Comparison of ENCODE assay signal across 11 cellular contexts in the genomic region with DNA sequence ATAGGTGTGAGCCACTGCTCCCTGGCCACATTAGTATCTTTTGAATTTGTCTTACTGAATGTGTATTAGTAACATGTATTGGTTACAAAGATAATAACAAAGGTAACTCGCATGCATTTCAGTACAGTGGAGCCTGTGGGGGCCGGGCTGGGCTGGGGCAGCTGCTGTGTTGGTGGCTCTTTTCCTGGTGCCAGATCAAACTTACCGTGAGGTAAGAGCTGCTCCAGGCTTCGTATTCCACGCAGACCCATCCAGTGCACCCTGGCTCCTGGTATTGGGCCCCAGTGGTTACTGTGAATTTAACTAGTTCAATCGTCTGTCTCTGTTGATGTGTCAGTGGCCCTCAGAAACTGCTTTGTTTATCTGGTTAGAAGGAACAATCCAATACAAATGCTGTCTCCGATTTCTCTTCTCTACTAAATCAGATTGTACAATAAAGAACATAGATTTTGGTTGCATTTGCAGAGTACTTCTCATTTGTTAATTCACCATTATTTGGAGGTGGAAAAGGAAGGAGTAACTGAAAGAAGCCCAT. TPM values are rescaled to one million over a fixed set of nuclear protein-coding genes. Genes with fewer than 3 reads are reported as not detected.
DNase-seq lines count a peak whose midpoint lies in the region; ATAC-seq and TF ChIP-seq lines count a peak whose summit lies in the region.
"Had no signal": no experiment of that assay in that cellular context is flagged by ENCODE, and none has a peak within 500 bp of the region (broad histone marks: within the 10 kb centered on the region; RNA-seq: fewer than 3 reads in every experiment).

No MANE protein-coding gene starts in this region.

- H3K27me3 ChIP-seq in CD4-positive, CD25-positive, alpha-beta regulatory T cell (ENCODE audit: control insufficient read depth, insufficient read depth, low read length), result no peaks in the 10 kb centered on the region

- H3K4me1 ChIP-seq in CD4-positive, CD25-positive, alpha-beta regulatory T cell (ENCODE audit: control insufficient read depth, insufficient read depth, low read length, poor library complexity, severe bottlenecking), result peaks cover 77% of the 10 kb centered on the region

- no peak overlapping the region for H3K27ac ChIP-seq in CD4-positive, CD25-positive, alpha-beta regulatory T cell (ENCODE audit: insufficient read depth, low read length, poor library complexity, severe bottlenecking)

- H3K36me3 ChIP-seq in CD4-positive, CD25-positive, alpha-beta regulatory T cell (ENCODE audit: control insufficient read depth, insufficient read depth, low read length), result no peaks in the 10 kb centered on the region

- H3K4me3 Mint-ChIP-seq in CD4-positive, CD25-positive, alpha-beta regulatory T cell, result peak overlapping the region; percentile 70 to 86 (median 79)
- no peak overlapping the region for H3K4me3 Mint-ChIP-seq in chondrocyte (ENCODE audit: unreplicated experiment)
- no peak overlapping the region for H3K4me3 Mint-ChIP-seq in nephron progenitor cell

- H3K9me3 Mint-ChIP-seq in CD4-positive, CD25-positive, alpha-beta regulatory T cell, result no peaks in the 10 kb centered on the region
- H3K9me3 Mint-ChIP-seq in chondrocyte (ENCODE audit: low read depth) (no peaks in the 10 kb centered on the region), nephron progenitor cell (peaks cover 40% of the 10 kb centered on the region)

- no peak for TF ChIP-seq CTCF in chondrocyte (IDR thresholded peaks at IDR 0.05)
- TF ChIP-seq CTCF in nephron progenitor cell (IDR thresholded peaks at IDR 0.05), result no peak

- H3K36me3 Mint-ChIP-seq in CD4-positive, CD25-positive, alpha-beta regulatory T cell, result peaks cover 11% of the 10 kb centered on the region
- H3K36me3 Mint-ChIP-seq in chondrocyte (ENCODE audit: low read depth) (no peaks in the 10 kb centered on the region), nephron progenitor cell (ENCODE audit: low read depth) (peaks cover 54% of the 10 kb centered on the region)

- peak overlapping the region; percentile 63 for H3K4me3 ChIP-seq in CD4-positive, CD25-positive, alpha-beta regulatory T cell (ENCODE audit: low read depth, low read length)
- H3K4me3 ChIP-seq in Jurkat, Clone E6-1 (ENCODE audit: low read length), result peak overlapping the region; percentile 18
- H3K4me3 ChIP-seq: HAP-1 had no signal

- H3K27me3 Mint-ChIP-seq in CD4-positive, CD25-positive, alpha-beta regulatory T cell, result no peaks in the 10 kb centered on the region
- no peaks in the 10 kb centered on the region for H3K27me3 Mint-ChIP-seq in chondrocyte (ENCODE audit: low read depth)
- H3K27me3 Mint-ChIP-seq in nephron progenitor cell (ENCODE audit: low read depth, poor library complexity), result peaks cover 7% of the 10 kb centered on the region

- H3K27ac Mint-ChIP-seq in CD4-positive, CD25-positive, alpha-beta regulatory T cell, result peak overlapping the region; percentile 62 to 95 (median 75)
- H3K27ac Mint-ChIP-seq in chondrocyte (ENCODE audit: unreplicated experiment), result peak overlapping the region; percentile 57
- peak overlapping the region; percentile 93 for H3K27ac Mint-ChIP-seq in nephron progenitor cell

- no peaks in the 10 kb centered on the region for H3K9me3 ChIP-seq in CD4-positive, CD25-positive, alpha-beta regulatory T cell (ENCODE audit: control insufficient read depth in 2 of 2, low read length in 2 of 2)

- peaks cover 45 to 99% (median 84%) of the 10 kb centered on the region in 4 donors for H3K4me1 Mint-ChIP-seq in CD4-positive, CD25-positive, alpha-beta regulatory T cell
- H3K4me1 Mint-ChIP-seq in chondrocyte (ENCODE audit: low read depth) (peaks cover 82% of the 10 kb centered on the region), nephron progenitor cell (peaks cover 50% of the 10 kb centered on the region)

- no peak for ATAC-seq in CD4-positive, CD25-positive, alpha-beta regulatory T cell (ENCODE audit: low read depth in 2 of 2)
- ATAC-seq in HG03457 (IDR thresholded peaks at IDR 0.05; ENCODE audit: unreplicated experiment), result no peak
- ATAC-seq in GM21737 (IDR thresholded peaks at IDR 0.05; ENCODE audit: unreplicated experiment), result no peak

- DNase-seq in CD4-positive, CD25-positive, alpha-beta regulatory T cell, result no peak
- DNase-seq in Jurkat, Clone E6-1 (ENCODE audit: low read depth, low spot score), result no peak
- DNase-seq in chondrocyte (ENCODE audit: low spot score), result no peak
- no peak for DNase-seq in nephron progenitor cell
- no peak for DNase-seq in COLO668 (lab: John Stamatoyannopoulos, UW; ENCODE audit: unreplicated experiment)
- no peak for DNase-seq in SIG-M5 (lab: John Stamatoyannopoulos, UW)
- DNase-seq: DMS79 treated with DMSO at 0.1 percent for 48 hours, NCI-H345 had no signal

RNA-seq across cellular contexts. Expression of a gene that starts 15.6 kb away (rescaled TPM):
- total RNA-seq in CD4-positive, CD25-positive, alpha-beta regulatory T cell, result 239 TPM
- 10 to 100 TPM in 1 of 4 donors, 1 to 10 TPM in 3; 8.1 to 10.3 (median 9.5) TPM for polyA plus RNA-seq in CD4-positive, CD25-positive, alpha-beta regulatory T cell
- 68.8 TPM for polyA plus RNA-seq in Jurkat, Clone E6-1 (2012; ENCODE audit: insufficient read depth, insufficient read length)
- total RNA-seq in chondrocyte, result 233 to 235 TPM (median 235 TPM) in 3 replicates

Comparison
In these comparisons a context has a peak if more than half of its experiments do, and no peak if none do; other contexts are left out.
1. H3K4me3 Mint-ChIP-seq: peak in CD4-positive, CD25-positive, alpha-beta regulatory T cell (4 of 4); none in chondrocyte (single experiment) and nephron progenitor cell (single experiment).
2. Peak in every context shown above with its lines, with median percentiles within 50 percentile points of each other: H3K27ac Mint-ChIP-seq.